In the genomic region with DNA sequence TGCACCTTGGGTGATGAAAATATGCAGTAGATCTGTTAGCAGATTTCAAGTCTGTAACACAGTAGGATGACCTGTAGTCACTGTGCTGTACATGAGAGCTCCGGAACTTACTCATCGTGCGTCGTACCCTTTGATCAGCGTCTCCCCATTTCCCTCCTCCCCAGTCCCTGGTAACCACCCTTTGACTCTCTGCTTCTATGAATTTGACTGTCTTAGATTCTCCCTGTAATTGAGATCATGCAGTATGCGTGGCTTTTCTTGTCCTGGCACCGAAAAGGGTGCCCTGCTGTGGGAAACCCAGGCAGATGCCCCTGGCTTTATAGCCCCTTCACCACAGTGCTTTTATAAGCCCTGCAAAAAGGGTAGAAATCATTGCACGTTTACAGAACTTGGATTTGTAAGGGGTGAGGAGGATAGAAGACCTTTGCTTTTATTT, we compare ENCODE assay signal across 8 cellular contexts. TPM values are rescaled to one million over a fixed set of nuclear protein-coding genes. Genes with fewer than 3 reads are reported as not detected.
DNase-seq lines count a peak whose midpoint lies in the region; ATAC-seq and TF ChIP-seq lines count a peak whose summit lies in the region.

No MANE protein-coding gene starts in this region.

- H3K4me3 ChIP-seq in prostate gland (no peak overlapping the region), Caco-2 (ENCODE audit: low read depth, low read length) (no peak overlapping the region)

- TF ChIP-seq CTCF in prostate gland (IDR thresholded peaks at IDR 0.05), result no peak
- no peak for TF ChIP-seq CTCF in Caco-2 (IDR thresholded peaks at IDR 0.05; ENCODE audit: insufficient read depth in 1 of 2, low read depth in 1 of 2, low read length in 1 of 2, severe bottlenecking in 1 of 2, unreplicated experiment in 1 of 2)

- POLR2A ChIA-PET in Caco-2 (lab: Charles Lee), result no interaction called here

- H3K9me3 ChIP-seq in prostate gland (no peaks in the 10 kb centered on the region), Caco-2 (no peaks in the 10 kb centered on the region)

- DNase-seq in HT1080 (ENCODE audit: low read depth) (peak; percentile 92), prostate gland (ENCODE audit: low spot score) (no peak), Caco-2 (no peak)
- peak; percentile 68 to 75 for DNase-seq in activated T-cell treated with anti-CD3 and anti-CD28 coated beads, Interleukin-2, amount 50 U/mL, for 48 hours
- DNase-seq in stimulated activated CD4-positive, alpha-beta T cell treated with anti-CD3 and anti-CD28 coated beads, TNF-alpha, amount 100 ng/mL, for 48 hours (ENCODE audit: low read depth in 3 of 3), result peak; percentile 45 to 68 (median 47)

- ATAC-seq in GM19351 (IDR thresholded peaks at IDR 0.05; ENCODE audit: unreplicated experiment), result peak; percentile 58
- no peak for ATAC-seq in GM19397 (IDR thresholded peaks at IDR 0.05; ENCODE audit: unreplicated experiment)
- ATAC-seq in GM21515 (IDR thresholded peaks at IDR 0.05; ENCODE audit: unreplicated experiment), result no peak

- no peaks in the 10 kb centered on the region for H3K27me3 Mint-ChIP-seq in Caco-2 (ENCODE audit: insufficient read depth, unreplicated experiment)

- intact Hi-C loops in prostate gland (cut with DNase I) (no loop called here), Caco-2 (cut with micrococcal nuclease; ENCODE audit: unreplicated experiment) (loop anchor here (1.0 kb wide), 1 partner anchor 11 kb away; no protein-coding TSS in a partner anchor)

- H3K27me3 ChIP-seq in prostate gland (replicated peaks; ENCODE audit: insufficient read depth), result no peaks in the 10 kb centered on the region
- H3K27me3 ChIP-seq in Caco-2 (replicated peaks; ENCODE audit: control insufficient read depth, insufficient read depth, low read length), result no peaks in the 10 kb centered on the region

- WGBS in prostate gland, result 90% methylated on average over 8 of the region's 8 CpGs

- H3K36me3 ChIP-seq in prostate gland (no peaks in the 10 kb centered on the region), Caco-2 (ENCODE audit: control insufficient read depth, insufficient read depth, low read length) (no peaks in the 10 kb centered on the region; the same call in 1 of the 2 replicates)

- no peak for TF ChIP-seq POLR2A in prostate gland (IDR thresholded peaks at IDR 0.05)

- H3K4me3 Mint-ChIP-seq in Caco-2 (ENCODE audit: unreplicated experiment), result no peak overlapping the region

- CTCF ChIA-PET in Caco-2 (lab: Charles Lee), result no interaction called here

- H3K9me3 Mint-ChIP-seq in Caco-2 (ENCODE audit: unreplicated experiment), result no peaks in the 10 kb centered on the region

- peaks cover 4% of the 10 kb centered on the region for H3K4me1 ChIP-seq in prostate gland (replicated peaks)
- no peaks in the 10 kb centered on the region for H3K4me1 ChIP-seq in Caco-2

- no peak overlapping the region for H3K27ac Mint-ChIP-seq in Caco-2 (ENCODE audit: unreplicated experiment)

- peaks cover 8% of the 10 kb centered on the region for H3K36me3 Mint-ChIP-seq in Caco-2 (ENCODE audit: insufficient read depth, unreplicated experiment)

- BruUV-seq in Caco-2 (replicated peaks; lab: Mats Ljungman, UMichigan), result no TSS peak

- no peaks in the 10 kb centered on the region for H3K4me1 Mint-ChIP-seq in Caco-2 (ENCODE audit: low read depth, unreplicated experiment)

- H3K27ac ChIP-seq in prostate gland, result no peak overlapping the region

RNA-seq across cellular contexts. Expression of gene CLEC16A, which starts 20.5 kb away (rescaled TPM):
- 12.5 and 12.9 TPM in 2 replicates for total RNA-seq in HT1080 (2014; rRNA removed; shearing (Covaris generic))
- polyA plus RNA-seq in HT1080 (2015; cell fraction: cytosol; rRNA removed), result 12.9 and 15.0 TPM in 2 replicates
- polyA plus RNA-seq in HT1080 (2015; cell fraction: nucleus; rRNA removed), result 13.5 and 17.2 TPM in 2 replicates
- total RNA-seq in prostate gland, result 10 to 100 TPM; 26.1 to 52.2 TPM
- total RNA-seq in Caco-2 (2022), result 27.0 and 27.9 TPM in 2 replicates

RNA-seq across cellular contexts. Expression of gene DEXI, which starts 22.6 kb away (rescaled TPM):
- total RNA-seq in HT1080 (2014; rRNA removed; shearing (Covaris generic)), result 44.4 and 50.1 TPM in 2 replicates
- 43.2 and 50.3 TPM in 2 replicates for polyA plus RNA-seq in HT1080 (2015; cell fraction: cytosol; rRNA removed)
- polyA plus RNA-seq in HT1080 (2015; cell fraction: nucleus; rRNA removed), result 21.5 TPM in 2 replicates
- total RNA-seq in prostate gland (10 to 100 TPM; 95.5 to 96.9 TPM), Caco-2 (2022) (23.0 and 23.7 TPM in 2 replicates)

Comparison
In these comparisons a context has a peak if more than half of its experiments do, and no peak if none do; other contexts are left out.
1. DNase-seq: peak in HT1080 (single experiment), activated T-cell treated with anti-CD3 and anti-CD28 coated beads, Interleukin-2, amount 50 U/mL, for 48 hours (2 of 2) and stimulated activated CD4-positive, alpha-beta T cell treated with anti-CD3 and anti-CD28 coated beads, TNF-alpha, amount 100 ng/mL, for 48 hours (3 of 3); none in prostate gland (single experiment) and Caco-2 (0 of 2).